ENCODE assay signal across 16 cellular contexts in genomic region chr4:123380728-123381716, GRCh38. TPM values are rescaled to one million over a fixed set of nuclear protein-coding genes. Genes with fewer than 3 reads are reported as not detected.
DNase-seq lines count a peak whose midpoint lies in the region; ATAC-seq, FAIRE-seq and TF ChIP-seq lines count a peak whose summit lies in the region.
"Had no signal": no experiment of that assay in that cellular context is flagged by ENCODE, and none has a peak within 500 bp of the region (broad histone marks: within the 10 kb centered on the region; RNA-seq: fewer than 3 reads in every experiment).

No MANE protein-coding gene starts in this region.

- H3K9me3 ChIP-seq in OCI-LY1 (ENCODE audit: low read length), result no peaks in the 10 kb centered on the region
- no peaks in the 10 kb centered on the region for H3K9me3 ChIP-seq in neural progenitor cell (ENCODE audit: low read depth)
- H3K9me3 ChIP-seq in vagina, result no peaks in the 10 kb centered on the region
- H3K9me3 ChIP-seq in gastrocnemius medialis, result no peaks in the 10 kb centered on the region

- in situ Hi-C loops in gastrocnemius medialis (cut with MboI; ENCODE audit: low sequenced_read_pairs in 4 of 4), result loop anchor here in 3 of 4 donors (10.0 to 25.0 kb wide), 3 partner anchors 284 to 881 kb away; no protein-coding TSS in a partner anchor

- H3K4me3 ChIP-seq in OCI-LY1 (ENCODE audit: low read depth, low read length, poor library complexity, severe bottlenecking) (no peak overlapping the region), neural progenitor cell (no peak overlapping the region), vagina (no peak overlapping the region), gastrocnemius medialis (no peak overlapping the region)
- H3K4me3 ChIP-seq: GM23248 had no signal

- H4K20me1 ChIP-seq in OCI-LY1 (ENCODE audit: insufficient read depth, low read length) (no peaks in the 10 kb centered on the region), neural progenitor cell (ENCODE audit: low read depth) (no peaks in the 10 kb centered on the region)

- peaks cover 3% of the 10 kb centered on the region for H3K4me1 Mint-ChIP-seq in neural progenitor cell
- H3K4me1 Mint-ChIP-seq: stimulated activated naive B cell treated with anti-CD40 and anti-IgM and Interleukin-4, amounts not matched to agents 10 μg/mL and 1 μg/mL and 100 μg/mL, for 72 hours had no signal

- H3K27me3 ChIP-seq in OCI-LY1 (ENCODE audit: insufficient read depth, low read length), result no peaks in the 10 kb centered on the region
- no peaks in the 10 kb centered on the region for H3K27me3 ChIP-seq in neural progenitor cell
- no peaks in the 10 kb centered on the region for H3K27me3 ChIP-seq in vagina
- H3K27me3 ChIP-seq in gastrocnemius medialis, result no peaks in the 10 kb centered on the region

- DNase-seq in GM18507 (ENCODE audit: extremely low spot score, insufficient read length, low read depth) (no peak), NCI-H128 (lab: John Stamatoyannopoulos, UW; ENCODE audit: unreplicated experiment) (no peak), neural progenitor cell (ENCODE audit: low spot score) (no peak), vagina (ENCODE audit: extremely low spot score in 2 of 2) (no peak), gastrocnemius medialis (no peak)
- DNase-seq: DMS 273 treated with DMSO at 0.1 percent for 48 hours; GM23248; kidney glomerular epithelial cell; NCI-H2081; NCI-H774; stimulated activated CD4-positive, alpha-beta T cell treated with anti-CD3 and anti-CD28 coated beads, Interleukin-4, amount 100 ng/mL, for 1 hour; stimulated activated naive B cell treated with anti-CD40 and anti-IgM and Interleukin-4, amounts not matched to agents 10 μg/mL and 1 μg/mL and 100 μg/mL, for 72 hours had no signal

- H2AFZ ChIP-seq in OCI-LY1 (ENCODE audit: low read length) (0 out of 2 replicates have a peak overlapping the region, but pooled peaks have one; percentile 1), neural progenitor cell (replicated peaks) (no peak overlapping the region)
- H2AFZ ChIP-seq: GM23248 had no signal

- H3K36me3 Mint-ChIP-seq in neural progenitor cell, result peaks cover 2% of the 10 kb centered on the region
- H3K36me3 Mint-ChIP-seq: activated naive CD8-positive, alpha-beta T cell; stimulated activated naive B cell treated with anti-CD40 and anti-IgM and Interleukin-4, amounts not matched to agents 10 μg/mL and 1 μg/mL and 100 μg/mL, for 72 hours had no signal

- intact Hi-C loops in vagina (cut with DNase I) (no loop called here), gastrocnemius medialis (cut with DNase I; ENCODE audit: low total_unique reads) (no loop called here)

- peak overlapping the region; percentile 30; the same call in 1 of the 2 replicates for H3K4me2 ChIP-seq in OCI-LY1 (ENCODE audit: low read length)
- no peak overlapping the region for H3K4me2 ChIP-seq in neural progenitor cell

- H3K36me3 ChIP-seq in OCI-LY1 (ENCODE audit: insufficient read depth, low read length) (no peaks in the 10 kb centered on the region), neural progenitor cell (no peaks in the 10 kb centered on the region), vagina (no peaks in the 10 kb centered on the region), gastrocnemius medialis (no peaks in the 10 kb centered on the region)

- peak; percentile 90 for ATAC-seq in GM19438 (IDR thresholded peaks at IDR 0.05; ENCODE audit: low read depth, unreplicated experiment)
- ATAC-seq in HG02885 (IDR thresholded peaks at IDR 0.05; ENCODE audit: poor library complexity, unreplicated experiment), result peak; percentile 88
- ATAC-seq in gastrocnemius medialis, result no peak
- ATAC-seq: stimulated activated naive B cell treated with anti-CD40 and anti-IgM and Interleukin-4, amounts not matched to agents 10 μg/mL and 1 μg/mL and 100 μg/mL, for 72 hours had no signal

- H3K9ac ChIP-seq in OCI-LY1 (ENCODE audit: low read length) (no peak overlapping the region), neural progenitor cell (no peak overlapping the region)
- H3K9ac ChIP-seq: GM23248 had no signal

- no peaks in the 10 kb centered on the region for H3K27me3 Mint-ChIP-seq in neural progenitor cell (ENCODE audit: insufficient read depth, low read depth)
- H3K27me3 Mint-ChIP-seq: activated naive CD8-positive, alpha-beta T cell; stimulated activated naive B cell treated with anti-CD40 and anti-IgM and Interleukin-4, amounts not matched to agents 10 μg/mL and 1 μg/mL and 100 μg/mL, for 72 hours had no signal

- H3K27ac Mint-ChIP-seq in neural progenitor cell, result no peak overlapping the region
- H3K27ac Mint-ChIP-seq: activated naive CD8-positive, alpha-beta T cell; stimulated activated naive B cell treated with anti-CD40 and anti-IgM and Interleukin-4, amounts not matched to agents 10 μg/mL and 1 μg/mL and 100 μg/mL, for 72 hours had no signal

- peaks cover 5% of the 10 kb centered on the region for H3K9me3 Mint-ChIP-seq in neural progenitor cell
- H3K9me3 Mint-ChIP-seq: stimulated activated naive B cell treated with anti-CD40 and anti-IgM and Interleukin-4, amounts not matched to agents 10 μg/mL and 1 μg/mL and 100 μg/mL, for 72 hours had no signal

- H3K4me1 ChIP-seq in OCI-LY1 (ENCODE audit: insufficient read depth, low read length, severe bottlenecking) (peaks cover 47% of the 10 kb centered on the region), neural progenitor cell (peaks cover 19% of the 10 kb centered on the region), vagina (peaks cover 3% of the 10 kb centered on the region), gastrocnemius medialis (peaks cover 0 to 2% of the 10 kb centered on the region in 2 donors)

- H3K4me3 Mint-ChIP-seq in neural progenitor cell, result no peak overlapping the region
- H3K4me3 Mint-ChIP-seq: activated naive CD8-positive, alpha-beta T cell; stimulated activated naive B cell treated with anti-CD40 and anti-IgM and Interleukin-4, amounts not matched to agents 10 μg/mL and 1 μg/mL and 100 μg/mL, for 72 hours had no signal

- H3F3A ChIP-seq in OCI-LY1 (ENCODE audit: insufficient read depth, low read length) (no peaks in the 10 kb centered on the region), neural progenitor cell (ENCODE audit: low read depth) (no peaks in the 10 kb centered on the region)

- TF ChIP-seq CTCF in OCI-LY1 (IDR thresholded peaks at IDR 0.05; ENCODE audit: low read length) (no peak), neural progenitor cell (IDR thresholded peaks at IDR 0.05) (no peak), vagina (IDR thresholded peaks at IDR 0.05) (no peak), gastrocnemius medialis (IDR thresholded peaks at IDR 0.05 in 4 of 5, conservative IDR thresholded peaks at IDR 0.05 in 1 of 5) (no peak)

- no peaks in the 10 kb centered on the region for H3K9me2 ChIP-seq in OCI-LY1 (ENCODE audit: low read depth, low read length)

- H3K27ac ChIP-seq in OCI-LY1 (ENCODE audit: low read depth, low read length, poor library complexity, severe bottlenecking), result no peak overlapping the region
- no peak overlapping the region for H3K27ac ChIP-seq in neural progenitor cell
- H3K27ac ChIP-seq in vagina, result no peak overlapping the region
- no peak overlapping the region for H3K27ac ChIP-seq in gastrocnemius medialis
- H3K27ac ChIP-seq: GM23248 had no signal

- TF ChIP-seq POLR2A in vagina (IDR thresholded peaks at IDR 0.05) (no peak), gastrocnemius medialis (IDR thresholded peaks at IDR 0.05) (no peak)

- H3K79me2 ChIP-seq in OCI-LY1 (ENCODE audit: insufficient read depth, low read length) (no peaks in the 10 kb centered on the region), neural progenitor cell (ENCODE audit: low read depth) (no peaks in the 10 kb centered on the region)

- FAIRE-seq in GM18507 (lab: Jason Lieb, UNC), result peak; percentile 48

RNA-seq across cellular contexts. Expression of gene SPRY1, which starts 15.6 kb away (rescaled TPM):
- total RNA-seq in neural progenitor cell (ENCODE audit: low replicate concordance), result 35.9 and 50.8 TPM in 2 replicates
- total RNA-seq in vagina, result 185 TPM
- total RNA-seq in gastrocnemius medialis, result 10 to 100 TPM; 32.8 to 72.2 (median 50.9) TPM

Comparison
In these comparisons a context has a peak if more than half of its experiments do, and no peak if none do; other contexts are left out.
1. ATAC-seq: peak in GM19438 (single experiment) and HG02885 (single experiment); none in gastrocnemius medialis (0 of 2).